In the genomic region with DNA sequence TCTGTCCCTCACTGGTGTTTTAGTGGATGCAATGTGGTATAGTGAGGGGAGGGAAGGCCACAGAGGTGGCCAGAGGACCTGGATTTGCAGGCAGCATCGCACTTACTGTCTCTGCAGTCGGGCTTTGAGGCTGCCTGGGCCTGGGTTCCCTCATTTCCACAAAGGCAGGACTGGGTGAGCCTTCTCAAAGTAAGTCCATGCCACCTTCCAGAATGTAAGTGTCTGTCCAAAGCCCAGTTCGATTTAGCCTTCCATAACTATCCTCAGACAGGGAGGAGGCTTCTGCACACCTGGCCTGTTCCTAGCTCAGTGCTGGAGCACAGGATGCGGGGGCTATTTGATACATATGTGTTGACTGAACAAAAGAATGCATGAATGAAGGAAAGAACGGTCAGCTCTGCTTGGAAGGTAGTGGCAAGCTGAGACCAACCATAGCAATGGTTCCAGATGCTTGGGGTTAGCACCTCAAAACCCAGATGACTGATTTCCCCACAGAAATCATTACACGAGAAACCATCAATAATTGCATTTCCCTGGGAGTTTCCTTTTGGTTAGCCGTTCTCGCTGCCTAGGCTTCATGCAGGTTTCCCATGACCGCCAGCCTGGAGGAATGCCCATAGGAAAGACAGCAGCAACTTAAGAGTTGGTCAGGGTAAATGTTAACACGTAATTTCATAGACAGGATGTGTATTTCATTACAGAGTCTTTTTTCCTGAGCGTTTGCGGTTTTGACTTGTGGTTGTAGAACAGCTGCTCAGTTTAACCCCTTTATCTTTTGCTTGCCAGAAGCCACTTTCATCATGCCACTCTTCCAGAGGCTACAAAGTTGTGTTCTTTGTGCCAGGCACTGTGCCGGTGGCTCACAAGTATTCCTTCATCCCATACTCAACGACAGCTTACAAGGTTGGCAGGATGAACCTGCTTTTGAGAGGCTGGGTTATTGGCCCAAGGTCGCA, we compare ENCODE assay signal across 9 cellular contexts. TPM values are rescaled to one million over a fixed set of nuclear protein-coding genes. Genes with fewer than 3 reads are reported as not detected.
DNase-seq lines count a peak whose midpoint lies in the region; ATAC-seq, FAIRE-seq and TF ChIP-seq lines count a peak whose summit lies in the region.
"Had no signal": no experiment of that assay in that cellular context is flagged by ENCODE, and none has a peak within 500 bp of the region (broad histone marks: within the 10 kb centered on the region; RNA-seq: fewer than 3 reads in every experiment).

No MANE protein-coding gene starts in this region.

- H2AFZ ChIP-seq in OCI-LY3 (ENCODE audit: low read depth, low read length) (no peak overlapping the region), astrocyte (ENCODE audit: low read depth, low read length) (no peak overlapping the region)

- H3K9me3 ChIP-seq in BLaER1 treated with 17β-estradiol and CSF1 and Interleukin-3, amounts not matched to agents 10 nM and 100 nM (replicated peaks in 1 of 11): 0 out of 22 replicates have a peak, but pooled peaks cover 0 to 4% (median 0%) of the 10 kb centered on the region in 11 experiments
- H3K9me3 ChIP-seq in OCI-LY3 (ENCODE audit: insufficient read depth, low read length): no peaks in the 10 kb centered on the region
- H3K9me3 ChIP-seq in astrocyte (ENCODE audit: insufficient read depth, low read depth, low read length): no peaks in the 10 kb centered on the region
- H3K9me3 ChIP-seq in small intestine (ENCODE audit: control insufficient read depth, low read depth): no peaks in the 10 kb centered on the region

- WGBS in small intestine, 3 donors: 62 to 76% (median 66%) methylated on average over 15 of the region's 15 CpGs

- DNase-seq in astrocyte (ENCODE audit: low read depth): peak; percentile 74
- peak; percentile 42 for DNase-seq in small intestine
- DNase-seq in HT-29 (ENCODE audit: low spot score): no peak
- no peak for DNase-seq in AG08396 (ENCODE audit: low spot score)
- no peak for DNase-seq in dorsolateral prefrontal cortex

- no peak for TF ChIP-seq CTCF in OCI-LY3 (IDR thresholded peaks at IDR 0.05; ENCODE audit: low read depth, low read length)
- no peak for TF ChIP-seq CTCF in astrocyte (IDR thresholded peaks at IDR 0.05; ENCODE audit: insufficient read depth, low read depth, low read length)
- TF ChIP-seq CTCF in dorsolateral prefrontal cortex (IDR thresholded peaks at IDR 0.05 in 54 of 56, conservative IDR thresholded peaks at IDR 0.05 in 2 of 56; ENCODE audit: low read depth in 1 of 56, partially characterized antibody in 56 of 56): no peak

- intact Hi-C loops in dorsolateral prefrontal cortex (cut with DNase I): no loop called here

- peaks cover 60 to 76% (median 75%) of the 10 kb centered on the region in 11 experiments for H4K20me1 ChIP-seq in BLaER1 treated with 17β-estradiol and CSF1 and Interleukin-3, amounts not matched to agents 10 nM and 100 nM
- peaks cover 18% of the 10 kb centered on the region for H4K20me1 ChIP-seq in OCI-LY3 (ENCODE audit: insufficient read depth, low read length)
- H4K20me1 ChIP-seq in astrocyte (ENCODE audit: insufficient read depth, low read length): peaks cover 50% of the 10 kb centered on the region

- peaks cover 2% of the 10 kb centered on the region for H3K9me3 Mint-ChIP-seq in astrocyte (ENCODE audit: unreplicated experiment)

- H3K27ac Mint-ChIP-seq in astrocyte (ENCODE audit: unreplicated experiment): no peak overlapping the region

- ATAC-seq in GM21423 (IDR thresholded peaks at IDR 0.05; ENCODE audit: unreplicated experiment): peak; percentile 39

- H3K27ac ChIP-seq in BLaER1 treated with 17β-estradiol and CSF1 and Interleukin-3, amounts not matched to agents 10 nM and 100 nM: peak overlapping the region; percentile 89 to 100 (median 99); a peak in 21 of 22 replicates
- H3K27ac ChIP-seq in OCI-LY3 (ENCODE audit: low read length) (no peak overlapping the region), astrocyte (ENCODE audit: low read depth, low read length) (no peak overlapping the region), small intestine (ENCODE audit: low read depth in 1 of 2, low read length in 1 of 2) (peak overlapping the region in 1 of 2 donors; percentile 17), dorsolateral prefrontal cortex (peak overlapping the region in 8 of 59 donors; percentile 2 to 61 (median 26))
- H3K27ac ChIP-seq: epithelial cell of prostate had no signal

- no peaks in the 10 kb centered on the region for H3K27me3 Mint-ChIP-seq in astrocyte (ENCODE audit: low read depth, unreplicated experiment)

- peaks cover 16% of the 10 kb centered on the region for H3K4me1 Mint-ChIP-seq in astrocyte (ENCODE audit: low read depth, unreplicated experiment)

- H3K79me2 ChIP-seq in OCI-LY3 (ENCODE audit: low read length) (peaks cover 18% of the 10 kb centered on the region), astrocyte (ENCODE audit: insufficient read depth, low read length) (peaks cover 64% of the 10 kb centered on the region)

- H3K4me1 ChIP-seq in BLaER1 treated with 17β-estradiol and CSF1 and Interleukin-3, amounts not matched to agents 10 nM and 100 nM: peaks cover 60 to 77% (median 69%) of the 10 kb centered on the region in 10 experiments
- H3K4me1 ChIP-seq in OCI-LY3 (ENCODE audit: low read length): peaks cover 19% of the 10 kb centered on the region
- peaks cover 8% of the 10 kb centered on the region for H3K4me1 ChIP-seq in astrocyte (ENCODE audit: insufficient read depth, low read length)
- H3K4me1 ChIP-seq in small intestine (ENCODE audit: control insufficient read depth in 2 of 2, insufficient read depth in 1 of 2, low read depth in 1 of 2, low read length in 1 of 2): peaks cover 3 to 6% of the 10 kb centered on the region in 2 donors

- H3K9ac ChIP-seq in BLaER1 treated with 17β-estradiol and CSF1 and Interleukin-3, amounts not matched to agents 10 nM and 100 nM: peak overlapping the region; percentile 95 to 100 (median 99)
- H3K9ac ChIP-seq in OCI-LY3 (ENCODE audit: low read length) (no peak overlapping the region), astrocyte (ENCODE audit: low read length) (no peak overlapping the region)

- peak overlapping the region; percentile 84 to 100 (median 98) for H3K4me3 ChIP-seq in BLaER1 treated with 17β-estradiol and CSF1 and Interleukin-3, amounts not matched to agents 10 nM and 100 nM
- 0 out of 2 replicates have a peak overlapping the region, but pooled peaks have one; percentile 19 for H3K4me3 ChIP-seq in OCI-LY3 (ENCODE audit: low read length)
- H3K4me3 ChIP-seq in astrocyte (ENCODE audit: insufficient read depth, low read depth, low read length): no peak overlapping the region
- H3K4me3 ChIP-seq in small intestine (ENCODE audit: low read depth in 1 of 2, low read length in 2 of 2): no peak overlapping the region
- H3K4me3 ChIP-seq in dorsolateral prefrontal cortex: peak overlapping the region in 29 of 59 donors; percentile 17 to 83 (median 74)

- FAIRE-seq in astrocyte (lab: Jason Lieb, UNC): no peak
- no peak for FAIRE-seq in small intestine (lab: Jason Lieb, UNC)

- H3K27me3 ChIP-seq in BLaER1 treated with 17β-estradiol and CSF1 and Interleukin-3, amounts not matched to agents 10 nM and 100 nM: no peaks in the 10 kb centered on the region
- H3K27me3 ChIP-seq in OCI-LY3 (ENCODE audit: low read depth, low read length) (no peaks in the 10 kb centered on the region), astrocyte (ENCODE audit: insufficient read depth, low read length) (no peaks in the 10 kb centered on the region), small intestine (ENCODE audit: control insufficient read depth in 2 of 2, insufficient read depth in 2 of 2, low read length in 2 of 2) (no peaks in the 10 kb centered on the region), dorsolateral prefrontal cortex (peaks cover 0 to 24% (median 4%) of the 10 kb centered on the region in 45 donors)

- H3K4me2 ChIP-seq in BLaER1 treated with 17β-estradiol and CSF1 and Interleukin-3, amounts not matched to agents 10 nM and 100 nM: peak overlapping the region; percentile 96 to 100 (median 98)
- peak overlapping the region; percentile 46 for H3K4me2 ChIP-seq in OCI-LY3 (ENCODE audit: low read length)
- H3K4me2 ChIP-seq in astrocyte (ENCODE audit: low read length): peak overlapping the region; percentile 91

- peaks cover 13 to 71% (median 63%) of the 10 kb centered on the region in 11 experiments for H3K36me3 ChIP-seq in BLaER1 treated with 17β-estradiol and CSF1 and Interleukin-3, amounts not matched to agents 10 nM and 100 nM
- H3K36me3 ChIP-seq in OCI-LY3 (replicated peaks; ENCODE audit: low read depth, low read length) (no peaks in the 10 kb centered on the region), astrocyte (ENCODE audit: insufficient read depth, low read length) (no peaks in the 10 kb centered on the region), small intestine (ENCODE audit: control insufficient read depth in 2 of 2, insufficient read depth in 2 of 2, low read length in 2 of 2) (no peaks in the 10 kb centered on the region)

- H3K36me3 Mint-ChIP-seq in astrocyte (ENCODE audit: low read depth, unreplicated experiment): no peaks in the 10 kb centered on the region

- peak overlapping the region; percentile 91 for H3K4me3 Mint-ChIP-seq in astrocyte (ENCODE audit: unreplicated experiment)

RNA-seq across cellular contexts. Expression of gene IL17RA, which starts 2.7 kb away (rescaled TPM):
- 21.5 and 26.7 TPM in 2 replicates for total RNA-seq in astrocyte
- polyA plus RNA-seq in small intestine: 1 to 10 TPM; 3.8 to 7.6 (median 4.1) TPM
- 3.8 and 4.3 TPM in 2 replicates for total RNA-seq in HT-29 (2014; rRNA removed; shearing (Covaris generic))
- total RNA-seq in dorsolateral prefrontal cortex: 10 to 100 TPM in 82 of 120 experiments, 1 to 10 TPM in 38; 5.6 to 23.7 (median 11.0) TPM

RNA-seq across cellular contexts. Expression of gene TMEM121B, which starts 33.7 kb away (rescaled TPM):
- total RNA-seq in astrocyte (1.6 and 1.9 TPM in 2 replicates), dorsolateral prefrontal cortex (10 to 100 TPM in 114 of 120 experiments, 1 to 10 TPM in 6; 5.0 to 22.9 (median 14.6) TPM)
- under 1 TPM in 2 of 3 donors, not detected in 1; 0.28 to 0.45 TPM for polyA plus RNA-seq in small intestine
- total RNA-seq in HT-29 (2014; rRNA removed; shearing (Covaris generic)): 0.05 TPM in 1 of 2 replicates, not detected in the other

Comparison
In these comparisons a context has a peak if more than half of its experiments do, and no peak if none do; other contexts are left out.
1. H3K27ac ChIP-seq: peak in BLaER1 treated with 17β-estradiol and CSF1 and Interleukin-3, amounts not matched to agents 10 nM and 100 nM (11 of 11); none in OCI-LY3 (single experiment) and astrocyte (single experiment).
2. H3K4me2 ChIP-seq: peak in every context shown above with its lines; median percentile 98 in BLaER1 treated with 17β-estradiol and CSF1 and Interleukin-3, amounts not matched to agents 10 nM and 100 nM; 91 in astrocyte; 46 in OCI-LY3.
3. H3K4me3 ChIP-seq: peak in BLaER1 treated with 17β-estradiol and CSF1 and Interleukin-3, amounts not matched to agents 10 nM and 100 nM (10 of 10) and OCI-LY3 (single experiment); none in astrocyte (single experiment) and small intestine (0 of 2).
4. H3K9ac ChIP-seq: peak in BLaER1 treated with 17β-estradiol and CSF1 and Interleukin-3, amounts not matched to agents 10 nM and 100 nM (11 of 11); none in OCI-LY3 (single experiment) and astrocyte (single experiment).
5. DNase-seq: peak in astrocyte (single experiment) and small intestine (single experiment); none in HT-29 (single experiment), AG08396 (single experiment) and dorsolateral prefrontal cortex (0 of 10).